15 cellular contexts compared by ENCODE assay signal in the genomic region with DNA sequence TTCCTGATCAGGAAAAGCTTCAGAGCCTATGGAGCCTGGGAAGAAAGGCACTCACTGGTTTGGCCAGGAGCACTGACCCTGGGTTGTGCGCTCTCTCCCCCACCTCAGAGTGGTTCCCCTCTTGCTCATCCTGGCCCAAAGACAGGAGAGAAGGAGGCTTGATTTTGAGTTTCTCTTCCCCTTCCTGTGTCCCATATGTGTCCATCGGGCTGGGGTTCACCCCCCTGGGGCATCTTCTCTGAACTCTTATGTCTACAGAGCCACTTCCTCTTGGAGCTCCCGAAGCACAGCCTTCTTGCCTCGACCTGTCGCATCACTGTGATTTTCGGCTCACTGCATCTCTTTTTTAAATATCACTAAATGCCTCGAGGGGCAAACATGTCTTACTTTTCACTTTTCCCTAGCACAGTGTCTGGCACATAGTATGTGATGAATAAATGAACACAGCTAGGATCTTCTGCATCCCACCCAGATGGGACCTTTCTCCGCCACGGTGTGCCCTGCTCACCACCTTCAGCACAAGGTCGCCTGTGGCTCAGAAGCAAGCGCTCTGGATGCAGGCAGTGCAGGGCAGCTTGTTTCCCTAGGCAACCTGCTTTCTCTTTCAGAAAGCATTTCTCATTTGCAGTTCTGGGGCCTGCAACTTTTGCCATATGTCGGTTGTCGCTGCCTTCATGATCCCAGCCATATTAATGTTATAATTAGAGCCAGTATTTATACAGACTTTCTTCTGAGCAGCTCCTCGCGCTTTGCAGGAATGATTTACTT.
A peak's percentile ranks its signal among the peaks of the same experiment; 100 is the strongest.
DNase-seq lines count a peak whose midpoint lies in the region; ATAC-seq lines count a peak whose summit lies in the region.
"Had no signal": no experiment of that assay in that cellular context is flagged by ENCODE, and none has a peak within 500 bp of the region (broad histone marks: within the 10 kb centered on the region; RNA-seq: fewer than 3 reads in every experiment).

No MANE protein-coding gene starts in this region.

- H3K27me3 Mint-ChIP-seq in activated naive CD8-positive, alpha-beta T cell treated with anti-CD3 and anti-CD28 coated beads for 36 hours = no peaks in the 10 kb centered on the region
- H3K27me3 Mint-ChIP-seq: B cell had no signal

- H3K9me3 Mint-ChIP-seq in activated naive CD8-positive, alpha-beta T cell treated with anti-CD3 and anti-CD28 coated beads for 36 hours = peaks cover 2% of the 10 kb centered on the region

- peak overlapping the region; percentile 37 for H3K27ac Mint-ChIP-seq in activated naive CD8-positive, alpha-beta T cell treated with anti-CD3 and anti-CD28 coated beads for 36 hours
- H3K27ac Mint-ChIP-seq: B cell had no signal

- H3K36me3 Mint-ChIP-seq in activated naive CD8-positive, alpha-beta T cell treated with anti-CD3 and anti-CD28 coated beads for 36 hours = no peaks in the 10 kb centered on the region

- H3K27ac ChIP-seq in BLaER1 treated with 17β-estradiol and CSF1 and Interleukin-3, amounts not matched to agents 10 nM and 100 nM = peak overlapping the region in 4 of 11 experiments; percentile 5 to 24 (median 17); a peak in 2 of 22 replicates
- H3K27ac ChIP-seq: PC-9 had no signal

- no peaks in the 10 kb centered on the region for H3K36me3 ChIP-seq in BLaER1 treated with 17β-estradiol and CSF1 and Interleukin-3, amounts not matched to agents 10 nM and 100 nM

- peak; percentile 65 for DNase-seq in MV-4-11 (lab: John Stamatoyannopoulos, UW)
- DNase-seq in activated naive CD8-positive, alpha-beta T cell treated with anti-CD3 and anti-CD28 coated beads for 36 hours = peak; percentile 14
- no peak for DNase-seq in NCI-H226
- DNase-seq in retina = no peak
- DNase-seq: amniotic stem cell; foreskin melanocyte; NCI-H1417 treated with DMSO at 0.1 percent for 48 hours; PC-9; stimulated activated CD4-positive, alpha-beta T cell treated with anti-CD3 and anti-CD28 coated beads, Interleukin-2, amount 100 ng/mL, for 24 hours; stimulated activated naive CD4-positive, alpha-beta T cell had no signal

- peaks cover 7 to 16% (median 13%) of the 10 kb centered on the region in 10 experiments for H3K4me1 ChIP-seq in BLaER1 treated with 17β-estradiol and CSF1 and Interleukin-3, amounts not matched to agents 10 nM and 100 nM

- peak overlapping the region; percentile 40 for H3K4me3 Mint-ChIP-seq in activated naive CD8-positive, alpha-beta T cell treated with anti-CD3 and anti-CD28 coated beads for 36 hours
- H3K4me3 Mint-ChIP-seq: B cell had no signal

- H3K4me1 Mint-ChIP-seq in activated naive CD8-positive, alpha-beta T cell treated with anti-CD3 and anti-CD28 coated beads for 36 hours = peaks cover 38% of the 10 kb centered on the region
- H3K4me1 Mint-ChIP-seq: B cell had no signal

- H3K4me3 ChIP-seq in BLaER1 treated with 17β-estradiol and CSF1 and Interleukin-3, amounts not matched to agents 10 nM and 100 nM = no peak overlapping the region
- H3K4me3 ChIP-seq: PC-9 had no signal

- H3K9ac ChIP-seq in BLaER1 treated with 17β-estradiol and CSF1 and Interleukin-3, amounts not matched to agents 10 nM and 100 nM = no peak overlapping the region

- H3K27me3 ChIP-seq in BLaER1 treated with 17β-estradiol and CSF1 and Interleukin-3, amounts not matched to agents 10 nM and 100 nM = no peaks in the 10 kb centered on the region

- no peaks in the 10 kb centered on the region for H4K20me1 ChIP-seq in BLaER1 treated with 17β-estradiol and CSF1 and Interleukin-3, amounts not matched to agents 10 nM and 100 nM

- H3K4me2 ChIP-seq in BLaER1 treated with 17β-estradiol and CSF1 and Interleukin-3, amounts not matched to agents 10 nM and 100 nM = peak overlapping the region; percentile 43 to 76 (median 67)
- H3K4me2 ChIP-seq: PC-9 had no signal

- no peaks in the 10 kb centered on the region for H3K9me3 ChIP-seq in BLaER1 treated with 17β-estradiol and CSF1 and Interleukin-3, amounts not matched to agents 10 nM and 100 nM (replicated peaks in 1 of 11)

- ATAC-seq in GM18519 (IDR thresholded peaks at IDR 0.05; ENCODE audit: low FRiP score, unreplicated experiment) (peak; percentile 69), GM21528 (IDR thresholded peaks at IDR 0.05; ENCODE audit: low FRiP score, unreplicated experiment) (no peak), GM21526 (IDR thresholded peaks at IDR 0.05; ENCODE audit: low FRiP score, unreplicated experiment) (no peak)

Comparison
In these comparisons a context has a peak if more than half of its experiments do, and no peak if none do; other contexts are left out.
1. DNase-seq: peak in MV-4-11 (single experiment) and activated naive CD8-positive, alpha-beta T cell treated with anti-CD3 and anti-CD28 coated beads for 36 hours (single experiment); none in NCI-H226 (single experiment) and retina (single experiment).